ENCODE assay signal across 10 cellular contexts in genomic region chr2:74188018-74188601, GRCh38. TPM values are rescaled to one million over a fixed set of nuclear protein-coding genes. Genes with fewer than 3 reads are reported as not detected.
DNase-seq lines count a peak whose midpoint lies in the region; ATAC-seq and TF ChIP-seq lines count a peak whose summit lies in the region.
"Had no signal": no experiment of that assay in that cellular context is flagged by ENCODE, and none has a peak within 500 bp of the region (broad histone marks: within the 10 kb centered on the region; RNA-seq: fewer than 3 reads in every experiment).

No MANE protein-coding gene starts in this region.

- intact Hi-C loops in dendritic cell treated with granulocyte-macrophage colony-stimulating factor and Interleukin-4, amounts not matched to agents 40 ng/mL and 50 ng/mL, for 4 days (cut with micrococcal nuclease), result no loop called here
- intact Hi-C loops in adrenal gland (cut with DNase I), result no loop called here
- intact Hi-C loops in CD8-positive, alpha-beta T cell (cut with DNase I, micrococcal nuclease), result no loop called here

- no peaks in the 10 kb centered on the region for H3K27me3 ChIP-seq in adrenal gland
- no peaks in the 10 kb centered on the region for H3K27me3 ChIP-seq in CD8-positive, alpha-beta T cell (ENCODE audit: insufficient read depth, low read length)
- H3K27me3 ChIP-seq: cardiac muscle cell had no signal

- CTCF ChIA-PET in CD8-positive, alpha-beta T cell (lab: Charles Lee), result interaction anchor here (1.0 kb wide), 1 partner anchor 272 kb away, joined by 3 read pairs; no protein-coding TSS in a partner anchor

- H3K4me1 ChIP-seq in adrenal gland (replicated peaks in 1 of 2), result no peaks in the 10 kb centered on the region
- H3K4me1 ChIP-seq in CD8-positive, alpha-beta T cell (ENCODE audit: insufficient read depth, low read length), result no peaks in the 10 kb centered on the region

- POLR2A ChIA-PET in CD8-positive, alpha-beta T cell (lab: Charles Lee), result interaction anchor here (1.0 kb wide), 1 partner anchor 10 kb away, joined by 3 read pairs; the partner anchor contains the start of gene MOB1A

- no peak for TF ChIP-seq POLR2A in adrenal gland (IDR thresholded peaks at IDR 0.05)

- H3K4me1 Mint-ChIP-seq in dendritic cell treated with granulocyte-macrophage colony-stimulating factor and Interleukin-4, amounts not matched to agents 40 ng/mL and 50 ng/mL, for 4 days (ENCODE audit: low read depth), result peaks cover 61% of the 10 kb centered on the region
- peaks cover 24% of the 10 kb centered on the region for H3K4me1 Mint-ChIP-seq in nephron progenitor cell
- H3K4me1 Mint-ChIP-seq in CD8-positive, alpha-beta T cell (ENCODE audit: low read depth), result peaks cover 2% of the 10 kb centered on the region

- H3K36me3 Mint-ChIP-seq in dendritic cell treated with granulocyte-macrophage colony-stimulating factor and Interleukin-4, amounts not matched to agents 40 ng/mL and 50 ng/mL, for 4 days (ENCODE audit: low read depth), result no peaks in the 10 kb centered on the region
- H3K36me3 Mint-ChIP-seq in nephron progenitor cell (ENCODE audit: low read depth), result no peaks in the 10 kb centered on the region
- no peaks in the 10 kb centered on the region for H3K36me3 Mint-ChIP-seq in CD8-positive, alpha-beta T cell

- H3K36me3 ChIP-seq in adrenal gland (replicated peaks in 1 of 2), result no peaks in the 10 kb centered on the region
- H3K36me3 ChIP-seq in CD8-positive, alpha-beta T cell (ENCODE audit: insufficient read depth, low read length), result no peaks in the 10 kb centered on the region
- H3K36me3 ChIP-seq: cardiac muscle cell had no signal

- no peak for ATAC-seq in CD8-positive, alpha-beta T cell
- no peak for ATAC-seq in HG03342 (IDR thresholded peaks at IDR 0.05; ENCODE audit: unreplicated experiment)

- peak overlapping the region; percentile 99 for H3K27ac Mint-ChIP-seq in dendritic cell treated with granulocyte-macrophage colony-stimulating factor and Interleukin-4, amounts not matched to agents 40 ng/mL and 50 ng/mL, for 4 days
- H3K27ac Mint-ChIP-seq in nephron progenitor cell, result peak overlapping the region; percentile 16
- no peak overlapping the region for H3K27ac Mint-ChIP-seq in CD8-positive, alpha-beta T cell

- no peaks in the 10 kb centered on the region for H3K9me3 Mint-ChIP-seq in dendritic cell treated with granulocyte-macrophage colony-stimulating factor and Interleukin-4, amounts not matched to agents 40 ng/mL and 50 ng/mL, for 4 days
- no peaks in the 10 kb centered on the region for H3K9me3 Mint-ChIP-seq in nephron progenitor cell
- H3K9me3 Mint-ChIP-seq in CD8-positive, alpha-beta T cell, result no peaks in the 10 kb centered on the region

- no peaks in the 10 kb centered on the region for H3K27me3 Mint-ChIP-seq in dendritic cell treated with granulocyte-macrophage colony-stimulating factor and Interleukin-4, amounts not matched to agents 40 ng/mL and 50 ng/mL, for 4 days
- H3K27me3 Mint-ChIP-seq in nephron progenitor cell (ENCODE audit: low read depth, poor library complexity), result peaks cover 21% of the 10 kb centered on the region
- peaks cover 2% of the 10 kb centered on the region for H3K27me3 Mint-ChIP-seq in CD8-positive, alpha-beta T cell (ENCODE audit: low read depth)

- peak; percentile 65 for DNase-seq in GM04504 (ENCODE audit: low read depth)
- peak; percentile 84 for DNase-seq in NCI-H226
- no peak for DNase-seq in nephron progenitor cell
- no peak for DNase-seq in adrenal gland
- no peak for DNase-seq in CD8-positive, alpha-beta T cell
- no peak for DNase-seq in T-helper 9 cell
- DNase-seq: MV-4-11 had no signal

- H3K4me3 ChIP-seq in adrenal gland, result no peak overlapping the region
- no peak overlapping the region for H3K4me3 ChIP-seq in CD8-positive, alpha-beta T cell (ENCODE audit: low read depth, low read length)
- H3K4me3 ChIP-seq: cardiac muscle cell had no signal

- TF ChIP-seq CTCF in nephron progenitor cell (IDR thresholded peaks at IDR 0.05), result no peak
- TF ChIP-seq CTCF in adrenal gland (IDR thresholded peaks at IDR 0.05), result no peak
- TF ChIP-seq CTCF in CD8-positive, alpha-beta T cell (IDR thresholded peaks at IDR 0.05), result no peak

- peak overlapping the region; percentile 8 for H3K4me3 Mint-ChIP-seq in dendritic cell treated with granulocyte-macrophage colony-stimulating factor and Interleukin-4, amounts not matched to agents 40 ng/mL and 50 ng/mL, for 4 days
- H3K4me3 Mint-ChIP-seq in nephron progenitor cell, result no peak overlapping the region
- no peak overlapping the region for H3K4me3 Mint-ChIP-seq in CD8-positive, alpha-beta T cell

- no peak overlapping the region for H3K27ac ChIP-seq in adrenal gland
- H3K27ac ChIP-seq in CD8-positive, alpha-beta T cell (ENCODE audit: low read depth, low read length), result no peak overlapping the region
- H3K27ac ChIP-seq: cardiac muscle cell had no signal

- H3K9me3 ChIP-seq in adrenal gland (replicated peaks in 1 of 3), result no peaks in the 10 kb centered on the region
- no peaks in the 10 kb centered on the region for H3K9me3 ChIP-seq in CD8-positive, alpha-beta T cell (ENCODE audit: low read length)

- WGBS in adrenal gland, 4 donors, result 92 to 99% (median 94%) methylated on average over 5 to 6 of the region's 6 CpGs

RNA-seq across cellular contexts. Expression of gene MOB1A, which starts 9.4 kb away (rescaled TPM):
- 100 to 1,000 TPM in 1 of 8 donors, 10 to 100 TPM in 7; 59.9 to 103 (median 87.4) TPM for total RNA-seq in adrenal gland
- polyA plus RNA-seq in adrenal gland, result 10 to 100 TPM; 15.9 to 44.5 (median 21.4) TPM
- 100 to 1,000 TPM; 181 to 197 TPM for total RNA-seq in CD8-positive, alpha-beta T cell

RNA-seq across cellular contexts. Expression of gene MTHFD2, which starts 10.3 kb away (rescaled TPM):
- 10 to 100 TPM in 5 of 8 donors, 1 to 10 TPM in 3; 1.6 to 24.9 (median 13.5) TPM for total RNA-seq in adrenal gland
- polyA plus RNA-seq in adrenal gland, result 10 to 100 TPM in 2 of 3 donors, 1 to 10 TPM in 1; 6.0 to 19.8 (median 12.8) TPM
- 10 to 100 TPM; 25.8 to 26.7 TPM for total RNA-seq in CD8-positive, alpha-beta T cell

RNA-seq across cellular contexts. Expression of gene BOLA3, which starts 40.4 kb away (rescaled TPM):
- total RNA-seq in adrenal gland, result 10 to 100 TPM; 17.1 to 65.1 (median 40.1) TPM
- polyA plus RNA-seq in adrenal gland, result 10 to 100 TPM; 37.8 to 84.5 (median 54.8) TPM
- 10 to 100 TPM in 1 of 2 experiments, 1 to 10 TPM in 1; 9.9 to 10.1 TPM for total RNA-seq in CD8-positive, alpha-beta T cell

Comparison
In these comparisons a context has a peak if more than half of its experiments do, and no peak if none do; other contexts are left out.
1. DNase-seq: peak in GM04504 (single experiment) and NCI-H226 (single experiment); none in nephron progenitor cell (single experiment), adrenal gland (0 of 7), CD8-positive, alpha-beta T cell (0 of 7) and T-helper 9 cell (single experiment).